ENCODE assay signal across 2 cellular contexts in genomic region chr18:11607897-11608296, GRCh38.
TF ChIP-seq lines count a peak whose summit lies in the region.

No MANE protein-coding gene starts in this region.

TF ChIP-seq in HepG2, 621 proteins besides CTCF, POLR2A, EP300 and RAD21:
- TF ChIP-seq, protein P1, sequence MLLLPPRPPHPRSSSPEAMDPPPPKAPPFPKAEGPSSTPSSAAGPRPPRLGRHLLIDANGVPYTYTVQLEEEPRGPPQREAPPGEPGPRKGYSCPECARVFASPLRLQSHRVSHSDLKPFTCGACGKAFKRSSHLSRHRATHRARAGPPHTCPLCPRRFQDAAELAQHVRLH (CRISPR knock-in tag; IDR thresholded peaks at IDR 0.05; ENCODE audit: borderline replicate concordance, low read depth): no peak
- TF ChIP-seq YEATS4 (CRISPR knock-in tag; IDR thresholded peaks at IDR 0.05; ENCODE audit: borderline replicate concordance) (no peak), ZNF558 (CRISPR knock-in tag; IDR thresholded peaks at IDR 0.05; ENCODE audit: borderline replicate concordance) (no peak), MAFF (IDR thresholded peaks at IDR 0.05; ENCODE audit: low read depth, low read length) (peak; percentile 93), TFDP2 (CRISPR knock-in tag; IDR thresholded peaks at IDR 0.05) (no peak), EHMT2 (IDR thresholded peaks at IDR 0.05; ENCODE audit: borderline replicate concordance, low read depth, low read length) (no peak), NFE2L2 (IDR thresholded peaks at IDR 0.05; ENCODE audit: low read length) (0 out of 2 replicates have a peak, but pooled peaks have one; percentile 19), MAFK (conservative IDR thresholded peaks at IDR 0.05 in 1 of 2, IDR thresholded peaks at IDR 0.05 in 1 of 2; ENCODE audit: low read length in 2 of 2) (peak; percentile 92 to 96), GATAD2A (CRISPR knock-in tag; IDR thresholded peaks at IDR 0.05) (no peak), ZNF510 (CRISPR knock-in tag; IDR thresholded peaks at IDR 0.05; ENCODE audit: low read depth) (no peak), ZNF230 (CRISPR knock-in tag; IDR thresholded peaks at IDR 0.05) (no peak), SAP130 (CRISPR knock-in tag; IDR thresholded peaks at IDR 0.05; ENCODE audit: low read depth) (no peak), ZNF337 (CRISPR knock-in tag; IDR thresholded peaks at IDR 0.05; ENCODE audit: borderline replicate concordance, low read depth) (no peak), ZNF550 (CRISPR knock-in tag; IDR thresholded peaks at IDR 0.05; ENCODE audit: borderline replicate concordance) (no peak), TCF7L2 (IDR thresholded peaks at IDR 0.05; ENCODE audit: low read depth, low read length) (no peak), SMARCE1 (IDR thresholded peaks at IDR 0.05; ENCODE audit: borderline replicate concordance) (no peak)
- TF ChIP-seq, protein P2, sequence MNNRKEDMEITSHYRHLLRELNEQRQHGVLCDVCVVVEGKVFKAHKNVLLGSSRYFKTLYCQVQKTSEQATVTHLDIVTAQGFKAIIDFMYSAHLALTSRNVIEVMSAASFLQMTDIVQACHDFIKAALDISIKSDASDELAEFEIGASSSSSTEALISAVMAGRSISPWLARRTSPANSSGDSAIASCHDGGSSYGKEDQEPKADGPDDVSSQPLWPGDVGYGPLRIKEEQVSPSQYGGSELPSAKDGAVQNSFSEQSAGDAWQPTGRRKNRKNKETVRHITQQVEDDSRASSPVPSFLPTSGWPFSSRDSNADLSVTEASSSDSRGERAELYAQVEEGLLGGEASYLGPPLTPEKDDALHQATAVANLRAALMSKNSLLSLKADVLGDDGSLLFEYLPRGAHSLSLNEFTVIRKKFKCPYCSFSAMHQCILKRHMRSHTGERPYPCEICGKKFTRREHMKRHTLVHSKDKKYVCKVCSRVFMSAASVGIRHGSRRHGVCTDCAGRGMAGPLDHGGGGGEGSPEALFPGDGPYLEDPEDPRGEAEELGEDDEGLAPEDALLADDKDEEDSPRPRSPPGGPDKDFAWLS (CRISPR knock-in tag; IDR thresholded peaks at IDR 0.05; ENCODE audit: borderline replicate concordance): no peak
- TF ChIP-seq, protein P3, sequence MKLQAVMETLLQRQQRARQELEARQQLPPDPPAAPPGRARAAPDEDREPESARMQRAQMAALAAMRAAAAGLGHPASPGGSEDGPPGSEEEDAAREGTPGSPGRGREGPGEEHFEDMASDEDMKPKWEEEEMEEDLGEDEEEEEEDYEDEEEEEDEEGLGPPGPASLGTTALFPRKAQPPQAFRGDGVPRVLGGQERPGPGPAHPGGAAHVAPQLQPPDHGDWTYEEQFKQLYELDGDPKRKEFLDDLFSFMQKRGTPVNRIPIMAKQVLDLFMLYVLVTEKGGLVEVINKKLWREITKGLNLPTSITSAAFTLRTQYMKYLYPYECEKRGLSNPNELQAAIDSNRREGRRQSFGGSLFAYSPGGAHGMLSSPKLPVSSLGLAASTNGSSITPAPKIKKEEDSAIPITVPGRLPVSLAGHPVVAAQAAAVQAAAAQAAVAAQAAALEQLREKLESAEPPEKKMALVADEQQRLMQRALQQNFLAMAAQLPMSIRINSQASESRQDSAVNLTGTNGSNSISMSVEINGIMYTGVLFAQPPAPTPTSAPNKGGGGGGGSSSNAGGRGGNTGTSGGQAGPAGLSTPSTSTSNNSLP (IDR thresholded peaks at IDR 0.05; ENCODE audit: low read depth, low read length): no peak

TF ChIP-seq in H1, 55 proteins besides CTCF, POLR2A, EP300 and RAD21:
- TF ChIP-seq BACH1 (IDR thresholded peaks at IDR 0.05; ENCODE audit: low read length) (peak; percentile 59; the same call in 1 of the 2 replicates), RXRA (IDR thresholded peaks at IDR 0.05; ENCODE audit: insufficient read depth, low read depth, low read length) (no peak), SP2 (IDR thresholded peaks at IDR 0.05; ENCODE audit: low read length) (no peak), MAFK (IDR thresholded peaks at IDR 0.05; ENCODE audit: low read depth, low read length) (peak; percentile 92)
